33 cellular contexts compared by ENCODE assay signal in the genomic region with DNA sequence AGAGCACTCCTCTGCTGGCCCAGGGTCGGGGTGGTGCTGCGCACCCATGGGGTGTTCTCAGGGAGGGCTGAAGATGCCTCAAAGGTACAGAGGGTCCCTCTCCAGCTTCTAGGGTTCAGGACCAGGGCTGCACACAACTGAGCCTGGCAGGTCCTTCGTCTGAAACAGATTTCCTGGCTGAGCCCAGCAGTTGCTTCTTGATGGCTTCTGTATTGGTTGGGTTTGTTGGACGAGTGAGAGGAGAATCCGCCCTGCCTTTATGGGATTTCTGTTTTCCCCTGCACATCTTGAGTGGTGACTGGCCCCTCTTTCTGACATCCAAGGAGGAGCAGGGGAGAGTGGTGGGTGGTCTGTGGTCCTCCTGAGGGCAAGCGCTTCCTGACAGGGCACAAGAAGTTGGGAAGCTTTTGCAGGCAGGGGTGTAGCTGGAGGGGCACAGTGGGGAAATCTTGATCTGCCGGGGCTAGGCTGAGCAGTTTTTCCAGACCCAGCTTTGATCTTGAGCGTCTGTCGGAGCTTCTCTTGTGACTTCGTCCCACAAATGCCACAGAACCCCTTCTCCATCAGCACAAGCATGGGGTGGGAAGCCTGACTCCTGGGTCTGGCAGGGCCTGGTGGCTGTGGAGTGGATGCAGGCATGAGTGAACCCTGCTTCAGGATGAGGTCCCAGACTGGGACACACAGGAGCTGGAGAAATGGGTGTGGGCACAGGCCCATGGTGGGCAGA.
"Had no signal": no experiment of that assay in that cellular context is flagged by ENCODE, and none has a peak within 500 bp of the region (broad histone marks: within the 10 kb centered on the region; RNA-seq: fewer than 3 reads in every experiment).

No MANE protein-coding gene starts in this region.

- H3K4me3 Mint-ChIP-seq: activated B cell treated with CpG ODN at 0.5 μM for 24 hours; activated CD8-positive, alpha-beta memory T cell treated with anti-CD3 and anti-CD28 coated beads, Interleukin-2, amount 10 ng/mL, durations not matched to agents 7 days and 5 days; activated CD8-positive, alpha-beta T cell treated with anti-CD3 and anti-CD28 coated beads for 36 hours; activated naive CD4-positive, alpha-beta T cell treated with anti-CD3 and anti-CD28 coated beads, Interleukin-2, amount 10 ng/mL, durations not matched to agents 7 days and 5 days; activated naive CD8-positive, alpha-beta T cell treated with anti-CD3 and anti-CD28 coated beads, Interleukin-2, amount 10 ng/mL, durations not matched to agents 7 days and 5 days; activated T-cell treated with anti-CD3 and anti-CD28 coated beads, Interleukin-2, amount 50 U/mL, for 4 hours; activated T-helper 17 cell treated with anti-CD3 and anti-CD28 coated beads, Interleukin-2, amount 50 U/mL, for 72 hours; brain; endodermal cell; T-helper 17 cell; T-helper 2 cell treated with Interferon-gamma antibody and Interleukin-4, amounts not matched to agents 5 μg/mL and 100 μg/mL, for 36 hours had no signal

- H3K27ac ChIP-seq: ascending aorta, breast epithelium, cardiac muscle cell, colonic mucosa, gastrocnemius medialis, heart left ventricle, WERI-Rb-1 had no signal

- H3K36me3 Mint-ChIP-seq: activated CD8-positive, alpha-beta memory T cell treated with anti-CD3 and anti-CD28 coated beads, Interleukin-2, amount 10 ng/mL, durations not matched to agents 7 days and 5 days; activated naive CD4-positive, alpha-beta T cell treated with anti-CD3 and anti-CD28 coated beads, Interleukin-2, amount 10 ng/mL, durations not matched to agents 7 days and 5 days; activated naive CD4-positive, alpha-beta T cell treated with anti-CD3 and anti-CD28 coated beads, Interleukin-2, amount 50 U/mL, for 72 hours; activated naive CD8-positive, alpha-beta T cell treated with anti-CD3 and anti-CD28 coated beads, Interleukin-2, amount 10 ng/mL, durations not matched to agents 7 days and 5 days; brain had no signal

- H3K27me3 ChIP-seq: ascending aorta, cardiac muscle cell, colonic mucosa, gastrocnemius medialis, heart left ventricle had no signal

- H3K9me3 Mint-ChIP-seq: activated B cell treated with CpG ODN at 0.5 μM for 24 hours; activated CD8-positive, alpha-beta T cell treated with anti-CD3 and anti-CD28 coated beads for 36 hours; activated naive CD4-positive, alpha-beta T cell treated with anti-CD3 and anti-CD28 coated beads, Interleukin-2, amount 10 ng/mL, durations not matched to agents 7 days and 5 days; activated naive CD4-positive, alpha-beta T cell treated with anti-CD3 and anti-CD28 coated beads, Interleukin-2, amount 50 U/mL, for 72 hours; activated naive CD8-positive, alpha-beta T cell treated with anti-CD3 and anti-CD28 coated beads, Interleukin-2, amount 10 ng/mL, durations not matched to agents 7 days and 5 days; activated T-cell treated with anti-CD3 and anti-CD28 coated beads, Interleukin-2, amount 50 U/mL, for 4 hours; activated T-helper 17 cell treated with anti-CD3 and anti-CD28 coated beads, Interleukin-2, amount 50 U/mL, for 72 hours; endodermal cell; T-helper 2 cell treated with Interferon-gamma antibody and Interleukin-4, amounts not matched to agents 5 μg/mL and 100 μg/mL, for 36 hours had no signal

- H3K27ac Mint-ChIP-seq: activated B cell treated with CpG ODN at 0.5 μM for 24 hours; activated CD8-positive, alpha-beta memory T cell treated with anti-CD3 and anti-CD28 coated beads, Interleukin-2, amount 10 ng/mL, durations not matched to agents 7 days and 5 days; activated CD8-positive, alpha-beta T cell treated with anti-CD3 and anti-CD28 coated beads for 36 hours; activated naive CD4-positive, alpha-beta T cell treated with anti-CD3 and anti-CD28 coated beads, Interleukin-2, amount 10 ng/mL, durations not matched to agents 7 days and 5 days; activated naive CD4-positive, alpha-beta T cell treated with anti-CD3 and anti-CD28 coated beads, Interleukin-2, amount 50 U/mL, for 72 hours; activated naive CD8-positive, alpha-beta T cell treated with anti-CD3 and anti-CD28 coated beads, Interleukin-2, amount 10 ng/mL, durations not matched to agents 7 days and 5 days; activated T-helper 17 cell treated with anti-CD3 and anti-CD28 coated beads, Interleukin-2, amount 50 U/mL, for 72 hours; endodermal cell; T-helper 17 cell; T-helper 2 cell treated with Interferon-gamma antibody and Interleukin-4, amounts not matched to agents 5 μg/mL and 100 μg/mL, for 36 hours had no signal

- DNase-seq: activated B cell treated with CpG ODN at 0.5 μM for 24 hours; activated CD4-positive, alpha-beta T cell treated with anti-CD3 and anti-CD28 coated beads for 48 hours; activated CD4-positive, alpha-beta T cell treated with anti-CD3 and anti-CD28 coated beads, Interleukin-2, amount 50 U/mL, for 1 hour; activated CD4-positive, alpha-beta T cell treated with anti-CD3 and anti-CD28 coated beads, Interleukin-2, amount 50 U/mL, for 48 hours; activated CD8-positive, alpha-beta memory T cell treated with anti-CD3 and anti-CD28 coated beads, Interleukin-2, amount 10 ng/mL, durations not matched to agents 7 days and 5 days; activated CD8-positive, alpha-beta memory T cell treated with anti-CD3 and anti-CD28 coated beads, Interleukin-2, amount 50 U/mL, for 48 hours; activated CD8-positive, alpha-beta T cell treated with anti-CD3 and anti-CD28 coated beads for 36 hours; activated gamma-delta T cell; activated naive CD4-positive, alpha-beta T cell; activated naive CD4-positive, alpha-beta T cell treated with anti-CD3 and anti-CD28 coated beads, Interleukin-2, amount 10 ng/mL, durations not matched to agents 7 days and 5 days; activated naive CD8-positive, alpha-beta T cell treated with anti-CD3 and anti-CD28 coated beads, Interleukin-2, amount 10 ng/mL, durations not matched to agents 7 days and 5 days; activated T-cell treated with anti-CD3 and anti-CD28 coated beads, Interleukin-2, amount 50 U/mL, for 4 hours; central memory CD4-positive, alpha-beta T cell; cerebellar nuclear complex; colonic mucosa; effector memory CD4-positive, alpha-beta T cell; endodermal cell; foreskin fibroblast; gastrocnemius medialis; glutamatergic neuron; heart left ventricle; T-helper 1 cell; T-helper 17 cell; T1000; WERI-Rb-1 had no signal

- ATAC-seq: activated CD8-positive, alpha-beta memory T cell treated with anti-CD3 and anti-CD28 coated beads, Interleukin-2, amount 10 ng/mL, durations not matched to agents 7 days and 5 days; activated CD8-positive, alpha-beta T cell treated with anti-CD3 and anti-CD28 coated beads for 36 hours; activated naive CD4-positive, alpha-beta T cell treated with anti-CD3 and anti-CD28 coated beads, Interleukin-2, amount 50 U/mL, for 72 hours; activated T-cell treated with anti-CD3 and anti-CD28 coated beads, Interleukin-2, amount 50 U/mL, for 4 hours; activated T-helper 17 cell treated with anti-CD3 and anti-CD28 coated beads, Interleukin-2, amount 50 U/mL, for 72 hours; esophagus mucosa; gastrocnemius medialis; heart left ventricle; T-helper 17 cell had no signal

- H3K27me3 Mint-ChIP-seq: activated CD8-positive, alpha-beta memory T cell treated with anti-CD3 and anti-CD28 coated beads, Interleukin-2, amount 10 ng/mL, durations not matched to agents 7 days and 5 days; activated CD8-positive, alpha-beta T cell treated with anti-CD3 and anti-CD28 coated beads for 36 hours; activated naive CD4-positive, alpha-beta T cell treated with anti-CD3 and anti-CD28 coated beads, Interleukin-2, amount 10 ng/mL, durations not matched to agents 7 days and 5 days; activated naive CD8-positive, alpha-beta T cell treated with anti-CD3 and anti-CD28 coated beads, Interleukin-2, amount 10 ng/mL, durations not matched to agents 7 days and 5 days; activated T-helper 17 cell treated with anti-CD3 and anti-CD28 coated beads, Interleukin-2, amount 50 U/mL, for 72 hours had no signal

- H3K4me1 Mint-ChIP-seq: activated B cell treated with CpG ODN at 0.5 μM for 24 hours; activated CD8-positive, alpha-beta memory T cell treated with anti-CD3 and anti-CD28 coated beads, Interleukin-2, amount 10 ng/mL, durations not matched to agents 7 days and 5 days; activated naive CD4-positive, alpha-beta T cell treated with anti-CD3 and anti-CD28 coated beads, Interleukin-2, amount 10 ng/mL, durations not matched to agents 7 days and 5 days; activated naive CD8-positive, alpha-beta T cell treated with anti-CD3 and anti-CD28 coated beads, Interleukin-2, amount 10 ng/mL, durations not matched to agents 7 days and 5 days; activated T-helper 17 cell treated with anti-CD3 and anti-CD28 coated beads, Interleukin-2, amount 50 U/mL, for 72 hours; endodermal cell had no signal

- H3K36me3 ChIP-seq: ascending aorta, breast epithelium, cardiac muscle cell, colonic mucosa, gastrocnemius medialis, heart left ventricle, WERI-Rb-1 had no signal

- H3K4me3 ChIP-seq: ascending aorta, breast epithelium, cardiac muscle cell, colonic mucosa, gastrocnemius medialis, heart left ventricle had no signal

- H3K4me1 ChIP-seq: ascending aorta, breast epithelium, colonic mucosa, gastrocnemius medialis had no signal

- H3K9me3 ChIP-seq: ascending aorta, breast epithelium, colonic mucosa, gastrocnemius medialis, heart left ventricle had no signal
